ENCODE assay signal across 8 cellular contexts in genomic region chr6:16741112-16742016, GRCh38. TPM values are rescaled to one million over a fixed set of nuclear protein-coding genes. Genes with fewer than 3 reads are reported as not detected.
DNase-seq lines count a peak whose midpoint lies in the region; ATAC-seq and TF ChIP-seq lines count a peak whose summit lies in the region.

No MANE protein-coding gene starts in this region.

- H3K36me3 ChIP-seq in heart left ventricle (peaks cover 0 to 13% (median 0%) of the 10 kb centered on the region in 9 donors), tibial nerve (no peaks in the 10 kb centered on the region)

- H3K4me1 Mint-ChIP-seq in naive thymus-derived CD8-positive, alpha-beta T cell, result peaks cover 20 to 57% (median 44%) of the 10 kb centered on the region in 4 donors

- H3K9me3 ChIP-seq in heart left ventricle (no peaks in the 10 kb centered on the region), tibial nerve (no peaks in the 10 kb centered on the region)

- no peak for TF ChIP-seq EP300 in tibial nerve (IDR thresholded peaks at IDR 0.05)

- POLR2A ChIA-PET in naive thymus-derived CD8-positive, alpha-beta T cell (lab: Charles Lee), result no interaction called here

- no peak overlapping the region for H3K4me3 Mint-ChIP-seq in naive thymus-derived CD8-positive, alpha-beta T cell

- TF ChIP-seq POLR2A in heart left ventricle (IDR thresholded peaks at IDR 0.05) (no peak), tibial nerve (IDR thresholded peaks at IDR 0.05) (no peak)

- H3K27me3 Mint-ChIP-seq in naive thymus-derived CD8-positive, alpha-beta T cell, result no peaks in the 10 kb centered on the region

- ATAC-seq in GM21786 (IDR thresholded peaks at IDR 0.05; ENCODE audit: unreplicated experiment), result peak; percentile 55
- ATAC-seq in heart left ventricle, result peak; percentile 46 to 69 (median 62)
- ATAC-seq in naive thymus-derived CD8-positive, alpha-beta T cell, result no peak
- no peak for ATAC-seq in HG02642 (IDR thresholded peaks at IDR 0.05; ENCODE audit: poor library complexity, unreplicated experiment)

- no peaks in the 10 kb centered on the region for H3K27me3 ChIP-seq in heart left ventricle
- no peaks in the 10 kb centered on the region for H3K27me3 ChIP-seq in tibial nerve

- H3K4me1 ChIP-seq in heart left ventricle (peaks cover 6 to 87% (median 55%) of the 10 kb centered on the region in 12 donors), tibial nerve (peaks cover 0 to 63% (median 31%) of the 10 kb centered on the region in 4 donors)

- H3K4me3 ChIP-seq in heart left ventricle, result no peak overlapping the region
- no peak overlapping the region for H3K4me3 ChIP-seq in tibial nerve

- H3K27ac Mint-ChIP-seq in naive thymus-derived CD8-positive, alpha-beta T cell, result peak overlapping the region in 4 of 10 donors; percentile 3 to 55 (median 28)

- in situ Hi-C loops in ACHN (cut with HindIII; ENCODE audit: low pct_ligation_motif_present, low pct_unique_long_range_greater_than_20kb, low sequenced_read_pairs), result no loop called here
- in situ Hi-C loops in SK-MEL-5 (cut with HindIII; ENCODE audit: low pct_unique_long_range_greater_than_20kb, low sequenced_read_pairs), result no loop called here

- no peak for TF ChIP-seq CTCF in heart left ventricle (IDR thresholded peaks at IDR 0.05)
- TF ChIP-seq CTCF in tibial nerve (IDR thresholded peaks at IDR 0.05), result no peak

- H3K36me3 Mint-ChIP-seq in naive thymus-derived CD8-positive, alpha-beta T cell, result peaks cover 0 to 35% (median 0%) of the 10 kb centered on the region in 3 donors

- WGBS in heart left ventricle, 4 donors, result 56 to 68% (median 65%) methylated on average over 8 of the region's 8 CpGs
- 48 to 53% methylated on average over 8 of the region's 8 CpGs for WGBS in tibial nerve, 2 donors

- H3K27ac ChIP-seq in heart left ventricle (peak overlapping the region in 7 of 12 donors; percentile 7 to 56 (median 15)), tibial nerve (peak overlapping the region in 3 of 4 donors; percentile 14 to 74 (median 56))

- peak; percentile 94 for DNase-seq in ACHN
- peak; percentile 92 for DNase-seq in SK-MEL-5 (ENCODE audit: low read depth, low spot score)
- no peak for DNase-seq in heart left ventricle
- DNase-seq in tibial nerve (ENCODE audit: low spot score in 2 of 2), result no peak
- no peak for DNase-seq in amygdala (lab: John Stamatoyannopoulos, UW)
- DNase-seq in naive thymus-derived CD8-positive, alpha-beta T cell, result no peak

- intact Hi-C loops in heart left ventricle (cut with DNase I), result no loop called here

- no peaks in the 10 kb centered on the region for H3K9me3 Mint-ChIP-seq in naive thymus-derived CD8-positive, alpha-beta T cell

RNA-seq across cellular contexts. Expression of gene ATXN1, which starts 19.9 kb away (rescaled TPM):
- 13.4 and 17.2 TPM in 2 replicates for total RNA-seq in SK-MEL-5 (2014; rRNA removed; shearing (Covaris generic))
- polyA plus RNA-seq in SK-MEL-5 (2015; cell fraction: cytosol; rRNA removed), result 9.8 and 20.6 TPM in 2 replicates
- 36.2 and 46.0 TPM in 2 replicates for polyA plus RNA-seq in SK-MEL-5 (2015; cell fraction: nucleus; rRNA removed)
- total RNA-seq in heart left ventricle (10 to 100 TPM; 32.7 to 51.8 (median 37.6) TPM), tibial nerve (10 to 100 TPM; 24.9 to 48.0 (median 36.8) TPM)
- 10 to 100 TPM in 1 of 2 donors, 1 to 10 TPM in 1; 8.7 to 13.9 TPM for polyA plus RNA-seq in heart left ventricle
- total RNA-seq in naive thymus-derived CD8-positive, alpha-beta T cell, result 10 to 100 TPM; 39.8 to 42.3 TPM
- polyA plus RNA-seq in naive thymus-derived CD8-positive, alpha-beta T cell, result 1 to 10 TPM; 2.7 to 8.2 (median 4.0) TPM

Comparison
In these comparisons a context has a peak if more than half of its experiments do, and no peak if none do; other contexts are left out.
1. DNase-seq: peak in ACHN (single experiment) and SK-MEL-5 (single experiment); none in heart left ventricle (0 of 5), tibial nerve (0 of 2), amygdala (0 of 56) and naive thymus-derived CD8-positive, alpha-beta T cell (0 of 10).
2. ATAC-seq: peak in GM21786 (single experiment) and heart left ventricle (4 of 4); none in naive thymus-derived CD8-positive, alpha-beta T cell (0 of 2) and HG02642 (single experiment).